20 cellular contexts compared by ENCODE assay signal in genomic region chr4:24559032-24559821, GRCh38.
DNase-seq lines count a peak whose midpoint lies in the region; ATAC-seq and TF ChIP-seq lines count a peak whose summit lies in the region.
"Had no signal": no experiment of that assay in that cellular context is flagged by ENCODE, and none has a peak within 500 bp of the region (broad histone marks: within the 10 kb centered on the region; RNA-seq: fewer than 3 reads in every experiment).

No MANE protein-coding gene starts in this region.

- no peak for TF ChIP-seq POLR2A in GM18505 (IDR thresholded peaks at IDR 0.05; ENCODE audit: borderline replicate concordance, extremely low read depth, insufficient read depth, insufficient read length)

- TF ChIP-seq CTCF in RWPE2 (IDR thresholded peaks at IDR 0.05; ENCODE audit: poor library complexity, severe bottlenecking) (no peak), tibial artery (IDR thresholded peaks at IDR 0.05) (no peak)

- H3K36me3 ChIP-seq in RWPE2 (ENCODE audit: low read depth): peaks cover 83% of the 10 kb centered on the region
- H3K36me3 ChIP-seq in tibial artery: peaks cover under 1 to 14% (median 8%) of the 10 kb centered on the region in 3 donors
- H3K36me3 ChIP-seq: thoracic aorta had no signal

- peak overlapping the region; percentile 39 for H3K27ac ChIP-seq in RWPE2 (ENCODE audit: poor library complexity, severe bottlenecking)
- no peak overlapping the region for H3K27ac ChIP-seq in tibial artery
- H3K27ac ChIP-seq: body of pancreas, dorsolateral prefrontal cortex, left ventricle myocardium inferior, right atrium auricular region, SJCRH30 had no signal

- H3K27me3 Mint-ChIP-seq in stimulated activated naive CD8-positive, alpha-beta T cell treated with anti-CD3 and anti-CD28 coated beads, Interleukin-15, Interleukin-2, amounts not matched to agents 100 ng/mL and 50 ng/mL, for 24 hours: no peaks in the 10 kb centered on the region
- H3K27me3 Mint-ChIP-seq in stimulated activated naive CD8-positive, alpha-beta T cell treated with anti-CD3 and anti-CD28 coated beads, Interleukin-15, amount 100 ng/mL, for 72 hours: no peaks in the 10 kb centered on the region
- H3K27me3 Mint-ChIP-seq: activated CD8-positive, alpha-beta T cell treated with anti-CD3 and anti-CD28 coated beads for 36 hours; naive B cell had no signal

- H3K4me3 ChIP-seq in RWPE2 (ENCODE audit: severe bottlenecking): no peak overlapping the region
- no peak overlapping the region for H3K4me3 ChIP-seq in tibial artery
- H3K4me3 ChIP-seq: body of pancreas, dorsolateral prefrontal cortex, left ventricle myocardium inferior, right atrium auricular region, SJCRH30, thoracic aorta had no signal

- H3K9me3 ChIP-seq in RWPE2 (ENCODE audit: severe bottlenecking) (no peaks in the 10 kb centered on the region), tibial artery (no peaks in the 10 kb centered on the region)
- H3K9me3 ChIP-seq: body of pancreas, right atrium auricular region, SJCRH30, thoracic aorta had no signal

- H3K4me1 Mint-ChIP-seq in stimulated activated naive CD8-positive, alpha-beta T cell treated with anti-CD3 and anti-CD28 coated beads, Interleukin-15, Interleukin-2, amounts not matched to agents 100 ng/mL and 50 ng/mL, for 24 hours (ENCODE audit: low read depth): peaks cover 79% of the 10 kb centered on the region
- H3K4me1 Mint-ChIP-seq in stimulated activated naive CD8-positive, alpha-beta T cell treated with anti-CD3 and anti-CD28 coated beads, Interleukin-15, amount 100 ng/mL, for 72 hours: peaks cover 61% of the 10 kb centered on the region

- H3K36me3 Mint-ChIP-seq in stimulated activated naive CD8-positive, alpha-beta T cell treated with anti-CD3 and anti-CD28 coated beads, Interleukin-15, Interleukin-2, amounts not matched to agents 100 ng/mL and 50 ng/mL, for 24 hours (ENCODE audit: low read depth): peaks cover 84% of the 10 kb centered on the region

- intact Hi-C loops in tibial artery (cut with DNase I; ENCODE audit: low total_unique reads): no loop called here

- peak overlapping the region; percentile 45 for H3K27ac Mint-ChIP-seq in stimulated activated naive CD8-positive, alpha-beta T cell treated with anti-CD3 and anti-CD28 coated beads, Interleukin-15, Interleukin-2, amounts not matched to agents 100 ng/mL and 50 ng/mL, for 24 hours
- peak overlapping the region in 1 of 2 donors; percentile 20 for H3K27ac Mint-ChIP-seq in stimulated activated naive CD8-positive, alpha-beta T cell treated with anti-CD3 and anti-CD28 coated beads, Interleukin-15, amount 100 ng/mL, for 72 hours

- H3K9me3 Mint-ChIP-seq in stimulated activated naive CD8-positive, alpha-beta T cell treated with anti-CD3 and anti-CD28 coated beads, Interleukin-15, Interleukin-2, amounts not matched to agents 100 ng/mL and 50 ng/mL, for 24 hours: peaks cover 3% of the 10 kb centered on the region
- peaks cover 0 to 4% of the 10 kb centered on the region in 2 donors for H3K9me3 Mint-ChIP-seq in stimulated activated naive CD8-positive, alpha-beta T cell treated with anti-CD3 and anti-CD28 coated beads, Interleukin-15, amount 100 ng/mL, for 72 hours

- peak overlapping the region; percentile 48 for H3K4me3 Mint-ChIP-seq in stimulated activated naive CD8-positive, alpha-beta T cell treated with anti-CD3 and anti-CD28 coated beads, Interleukin-15, Interleukin-2, amounts not matched to agents 100 ng/mL and 50 ng/mL, for 24 hours
- peak overlapping the region in 1 of 2 donors; percentile 17 for H3K4me3 Mint-ChIP-seq in stimulated activated naive CD8-positive, alpha-beta T cell treated with anti-CD3 and anti-CD28 coated beads, Interleukin-15, amount 100 ng/mL, for 72 hours
- H3K4me3 Mint-ChIP-seq: activated CD8-positive, alpha-beta T cell treated with anti-CD3 and anti-CD28 coated beads for 36 hours had no signal

- ATAC-seq in stimulated activated naive CD8-positive, alpha-beta T cell treated with anti-CD3 and anti-CD28 coated beads, Interleukin-15, amount 100 ng/mL, for 72 hours: no peak
- ATAC-seq in RWPE2 (ENCODE audit: low read depth) (0 out of 3 replicates have a peak, but pooled peaks have one; percentile 9), GM18505 (IDR thresholded peaks at IDR 0.05; ENCODE audit: unreplicated experiment) (no peak)
- ATAC-seq: activated CD8-positive, alpha-beta T cell treated with anti-CD3 and anti-CD28 coated beads for 36 hours; body of pancreas had no signal

- H3K4me1 ChIP-seq in RWPE2 (ENCODE audit: insufficient read depth, poor library complexity, severe bottlenecking): peaks cover 47% of the 10 kb centered on the region
- H3K4me1 ChIP-seq in tibial artery: peaks cover 0 to 58% (median 16%) of the 10 kb centered on the region in 4 donors
- H3K4me1 ChIP-seq: SJCRH30 had no signal

- H3K27me3 ChIP-seq in RWPE2 (ENCODE audit: insufficient read depth, poor library complexity, severe bottlenecking) (no peaks in the 10 kb centered on the region), tibial artery (no peaks in the 10 kb centered on the region)
- H3K27me3 ChIP-seq: body of pancreas, dorsolateral prefrontal cortex, right atrium auricular region, SJCRH30 had no signal

- DNase-seq in stimulated activated naive CD8-positive, alpha-beta T cell treated with anti-CD3 and anti-CD28 coated beads, Interleukin-15, amount 100 ng/mL, for 72 hours: no peak
- no peak for DNase-seq in RWPE2 (ENCODE audit: low spot score)
- DNase-seq in glomerular visceral epithelial cell (ENCODE audit: extremely low spot score): peak; percentile 10
- DNase-seq in effector CD4-positive, alpha-beta T cell: no peak
- DNase-seq in stimulated activated CD8-positive, alpha-beta memory T cell treated with anti-CD3 and anti-CD28 coated beads, Interleukin-4, amount 100 ng/mL, for 48 hours: no peak
- DNase-seq in tibial artery: no peak
- DNase-seq: activated CD8-positive, alpha-beta T cell treated with anti-CD3 and anti-CD28 coated beads for 36 hours; activated effector memory CD4-positive, alpha-beta T cell treated with Interleukin-2 at 50 U/mL for 16 hours; AML-193; body of pancreas; dorsolateral prefrontal cortex; left ventricle myocardium inferior; MV-4-11; naive B cell; SJCRH30; stimulated activated CD4-positive, alpha-beta T cell treated with anti-CD3 and anti-CD28 coated beads, Interleukin-2, amount 100 ng/mL, for 24 hours had no signal
